Comparison of ENCODE assay signal across 7 cellular contexts in the genomic region with DNA sequence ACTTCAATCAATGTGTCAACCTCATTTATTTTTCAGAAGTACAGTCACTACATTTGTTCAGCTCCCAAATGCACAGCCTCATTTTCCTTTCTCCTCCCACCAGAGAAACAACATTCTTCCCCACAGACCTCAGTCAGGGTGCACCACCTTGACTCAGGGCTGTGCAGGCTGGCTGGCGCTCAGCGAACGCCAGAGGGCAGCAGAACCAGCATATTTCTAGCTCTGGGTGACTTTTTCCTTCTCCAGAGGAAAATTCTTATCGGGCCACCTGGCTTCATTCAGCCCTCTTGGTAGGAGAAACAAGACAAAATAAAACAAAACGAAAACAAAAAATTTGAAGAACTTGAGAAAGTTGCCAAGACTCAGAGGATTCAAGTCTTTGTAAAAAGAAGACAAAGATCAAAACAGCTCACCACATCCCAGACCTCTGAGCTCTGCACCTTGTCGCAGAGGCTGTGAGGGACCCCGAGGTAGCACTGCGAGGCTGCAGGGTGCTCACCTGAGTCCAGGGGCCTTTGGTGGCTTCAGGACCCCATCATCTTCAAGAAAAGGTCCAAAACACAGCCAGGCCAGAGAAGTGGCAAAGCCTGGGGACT. TPM values are rescaled to one million over a fixed set of nuclear protein-coding genes. Genes with fewer than 3 reads are reported as not detected.
A peak's percentile ranks its signal among the peaks of the same experiment; 100 is the strongest.
DNase-seq lines count a peak whose midpoint lies in the region; ATAC-seq and TF ChIP-seq lines count a peak whose summit lies in the region.

No MANE protein-coding gene starts in this region.

- H3K9me3 Mint-ChIP-seq in activated naive CD4-positive, alpha-beta T cell treated with anti-CD3 and anti-CD28 coated beads for 36 hours = no peaks in the 10 kb centered on the region

- POLR2A ChIA-PET in GM10248 (lab: Yijun Ruan, JAX) = no interaction called here

- CTCF ChIA-PET in GM10248 (lab: Yijun Ruan, JAX) = interaction anchor here (0.6 to 5.2 kb wide), 55 partner anchors 9 to 758 kb away, joined by 3 to 109 read pairs (median 4); partner anchors contain the start of gene ASCL1
- CTCF ChIA-PET in activated naive CD4-positive, alpha-beta T cell treated with anti-CD3 and anti-CD28 coated beads for 36 hours (lab: Charles Lee) = interaction anchor here (0.6 to 3.1 kb wide), 14 partner anchors 9 to 665 kb away, joined by 3 to 23 read pairs (median 3); no protein-coding TSS in a partner anchor

- H3K27ac ChIP-seq in OCI-LY1 (ENCODE audit: low read depth, low read length, poor library complexity, severe bottlenecking) (no peak overlapping the region), heart left ventricle (no peak overlapping the region)

- H3K36me3 ChIP-seq in OCI-LY1 (ENCODE audit: insufficient read depth, low read length) = no peaks in the 10 kb centered on the region
- no peaks in the 10 kb centered on the region for H3K36me3 ChIP-seq in heart left ventricle

- no peak overlapping the region for H2AFZ ChIP-seq in OCI-LY1 (ENCODE audit: low read length)

- H3K4me3 Mint-ChIP-seq in activated naive CD4-positive, alpha-beta T cell treated with anti-CD3 and anti-CD28 coated beads for 36 hours = no peak overlapping the region

- H3K27me3 Mint-ChIP-seq in activated naive CD4-positive, alpha-beta T cell treated with anti-CD3 and anti-CD28 coated beads for 36 hours (ENCODE audit: low read depth) = peaks cover 8% of the 10 kb centered on the region

- no peak overlapping the region for H3K4me2 ChIP-seq in OCI-LY1 (ENCODE audit: low read length)

- H3K9ac ChIP-seq in OCI-LY1 (ENCODE audit: low read length) = no peak overlapping the region

- ATAC-seq in heart left ventricle (peak in 2 of 4 donors; percentile 67 to 68), GM21360 (IDR thresholded peaks at IDR 0.05; ENCODE audit: unreplicated experiment) (no peak)

- DNase-seq in GM10248 (ENCODE audit: extremely low spot score) = peak; percentile 69
- peak; percentile 50 for DNase-seq in HuH-7 (ENCODE audit: low spot score)
- peak; percentile 50 for DNase-seq in activated naive CD4-positive, alpha-beta T cell treated with anti-CD3 and anti-CD28 coated beads for 36 hours
- peak in 4 of 5 donors; percentile 26 to 66 (median 34) for DNase-seq in heart left ventricle
- DNase-seq in retina = peak; percentile 79

- no peaks in the 10 kb centered on the region for H3K4me1 ChIP-seq in OCI-LY1 (ENCODE audit: insufficient read depth, low read length, severe bottlenecking)
- no peaks in the 10 kb centered on the region for H3K4me1 ChIP-seq in heart left ventricle

- H3K36me3 Mint-ChIP-seq in activated naive CD4-positive, alpha-beta T cell treated with anti-CD3 and anti-CD28 coated beads for 36 hours (ENCODE audit: low read depth) = no peaks in the 10 kb centered on the region

- TF ChIP-seq POLR2A in heart left ventricle (IDR thresholded peaks at IDR 0.05) = no peak

- no peaks in the 10 kb centered on the region for H3K9me3 ChIP-seq in OCI-LY1 (ENCODE audit: low read length)
- no peaks in the 10 kb centered on the region for H3K9me3 ChIP-seq in heart left ventricle

- WGBS in heart left ventricle, 4 donors = 27 to 32% (median 31%) methylated on average over 8 of the region's 8 CpGs

- H3K9me2 ChIP-seq in OCI-LY1 (ENCODE audit: low read depth, low read length) = no peaks in the 10 kb centered on the region

- peak; percentile 99 for TF ChIP-seq CTCF in GM10248 (IDR thresholded peaks at IDR 0.05; ENCODE audit: control extremely low read depth, extremely low read depth, low read depth, missing control alignments)
- TF ChIP-seq CTCF in OCI-LY1 (IDR thresholded peaks at IDR 0.05; ENCODE audit: low read length) = peak; percentile 92
- peak; percentile 49 to 79 (median 66) for TF ChIP-seq CTCF in heart left ventricle (IDR thresholded peaks at IDR 0.05)

- no peaks in the 10 kb centered on the region for H3K27me3 ChIP-seq in OCI-LY1 (ENCODE audit: insufficient read depth, low read length)
- H3K27me3 ChIP-seq in heart left ventricle = peaks cover 0 to 25% (median 0%) of the 10 kb centered on the region in 9 donors

- H3K4me3 ChIP-seq in OCI-LY1 (ENCODE audit: low read depth, low read length, poor library complexity, severe bottlenecking) = no peak overlapping the region
- no peak overlapping the region for H3K4me3 ChIP-seq in heart left ventricle

- no peaks in the 10 kb centered on the region for H4K20me1 ChIP-seq in OCI-LY1 (ENCODE audit: insufficient read depth, low read length)

- H3F3A ChIP-seq in OCI-LY1 (ENCODE audit: insufficient read depth, low read length) = no peaks in the 10 kb centered on the region

- intact Hi-C loops in activated naive CD4-positive, alpha-beta T cell treated with anti-CD3 and anti-CD28 coated beads for 36 hours (cut with micrococcal nuclease) = loop anchor here (1.0 to 2.0 kb wide), 4 partner anchors 57 to 665 kb away; no protein-coding TSS in a partner anchor
- intact Hi-C loops in heart left ventricle (cut with DNase I) = loop anchor here in 7 of 10 donors (1.0 to 5.0 kb wide), 4 partner anchors 659 to 665 kb away; no protein-coding TSS in a partner anchor

- H3K27ac Mint-ChIP-seq in activated naive CD4-positive, alpha-beta T cell treated with anti-CD3 and anti-CD28 coated beads for 36 hours = no peak overlapping the region

- no peaks in the 10 kb centered on the region for H3K79me2 ChIP-seq in OCI-LY1 (ENCODE audit: insufficient read depth, low read length)

- H3K4me1 Mint-ChIP-seq in activated naive CD4-positive, alpha-beta T cell treated with anti-CD3 and anti-CD28 coated beads for 36 hours (ENCODE audit: low read depth) = no peaks in the 10 kb centered on the region

RNA-seq across cellular contexts. Expression of gene PAH, which starts 33.7 kb away (rescaled TPM):
- total RNA-seq in activated naive CD4-positive, alpha-beta T cell treated with anti-CD3 and anti-CD28 coated beads for 36 hours = not detected
- total RNA-seq in heart left ventricle = under 1 TPM in 1 of 9 donors, not detected in 8; 0.23 TPM
- under 1 TPM in 1 of 2 donors, not detected in 1; 0.03 TPM for polyA plus RNA-seq in heart left ventricle
